In genomic region chr1:36088577-36089392, GRCh38 we compare ENCODE assay signal across 1 cellular context.
TF ChIP-seq lines count a peak whose summit lies in the region.

ADPRS (plus strand) TSS chr1:36088892; CDS start chr1:36088905, 13 bp downstream.

TF ChIP-seq in K562, 482 proteins besides CTCF, POLR2A, EP300 and RAD21 (continued from another document and continues in another):
- TF ChIP-seq CREB3L1 (IDR thresholded peaks at IDR 0.05; ENCODE audit: borderline replicate concordance, low read depth) (peak; percentile 92), ATF4 (CRISPR knock-in tag; IDR thresholded peaks at IDR 0.05) (peak; percentile 38; the same call in 1 of the 2 replicates), L3MBTL2 (IDR thresholded peaks at IDR 0.05) (peak; percentile 83), YY1 (IDR thresholded peaks at IDR 0.05; ENCODE audit: borderline replicate concordance in 1 of 3, control insufficient read depth in 1 of 3, extremely low read depth in 1 of 3, insufficient read depth in 3 of 3, insufficient read length in 1 of 3, insufficient replicate concordance in 2 of 3, low read depth in 1 of 3, low read length in 2 of 3) (peak; percentile 89 to 97 (median 96)), SRF (CRISPR knock-in tag; IDR thresholded peaks at IDR 0.05) (peak in 1 of 2 experiments; percentile 12; a peak in 2 of 4 replicates), AFF4 (CRISPR knock-in tag; IDR thresholded peaks at IDR 0.05) (peak; percentile 92; the same call in 1 of the 2 replicates), NFRKB (IDR thresholded peaks at IDR 0.05; ENCODE audit: low read depth) (0 out of 2 replicates have a peak, but pooled peaks have one; percentile 47), ID3 (CRISPR knock-in tag; IDR thresholded peaks at IDR 0.05) (no peak), ID3 (tag; IDR thresholded peaks at IDR 0.05) (peak; percentile 87), FOXK2 (conservative IDR thresholded peaks at IDR 0.05 in 1 of 2, IDR thresholded peaks at IDR 0.05 in 1 of 2; ENCODE audit: low read depth in 2 of 2) (peak; percentile 51 to 53; a peak in 2 of 4 replicates), WHSC1 (IDR thresholded peaks at IDR 0.05; ENCODE audit: low read length) (no peak), RBM17 (IDR thresholded peaks at IDR 0.05; ENCODE audit: borderline replicate concordance, low read depth, low read length) (no peak), SMAD3 (CRISPR knock-in tag; conservative IDR thresholded peaks at IDR 0.05) (peak; percentile 67; the same call in 1 of the 2 replicates), CCAR2 (IDR thresholded peaks at IDR 0.05; ENCODE audit: low read depth, low read length) (no peak), CHAMP1 (IDR thresholded peaks at IDR 0.05) (no peak), ZNF511 (CRISPR knock-in tag; IDR thresholded peaks at IDR 0.05) (peak; percentile 94), POU5F1 (IDR thresholded peaks at IDR 0.05; ENCODE audit: borderline replicate concordance, low read depth, low read length, partially characterized antibody) (peak; percentile 52), POLR2AphosphoS2 (IDR thresholded peaks at IDR 0.05; ENCODE audit: low read length) (no peak), GMEB1 (CRISPR knock-in tag; IDR thresholded peaks at IDR 0.05) (peak; percentile 81), ATF1 (CRISPR knock-in tag; IDR thresholded peaks at IDR 0.05) (peak; percentile 48; the same call in 1 of the 2 replicates), ATF1 (tag; IDR thresholded peaks at IDR 0.05) (peak; percentile 98), MYC (IDR thresholded peaks at IDR 0.05; ENCODE audit: low read depth, low read length) (peak; percentile 95), MYC (CRISPR knock-in tag; IDR thresholded peaks at IDR 0.05; ENCODE audit: borderline replicate concordance, low read depth) (no peak), ELK1 (CRISPR knock-in tag; IDR thresholded peaks at IDR 0.05) (0 out of 2 replicates have a peak, but pooled peaks have one; percentile 87), HLTF (IDR thresholded peaks at IDR 0.05) (0 out of 2 replicates have a peak, but pooled peaks have one; percentile 37), NFYB (IDR thresholded peaks at IDR 0.05; ENCODE audit: extremely low read depth, insufficient read length) (no peak), TARDBP (IDR thresholded peaks at IDR 0.05) (peak; percentile 83; the same call in 1 of the 2 replicates), MXI1 (IDR thresholded peaks at IDR 0.05; ENCODE audit: low read depth, low read length) (peak; percentile 24; the same call in 1 of the 2 replicates), ZNF583 (CRISPR knock-in tag; IDR thresholded peaks at IDR 0.05) (no peak; the same call in 1 of the 2 replicates), ZBTB33 (CRISPR knock-in tag; IDR thresholded peaks at IDR 0.05) (peak; percentile 89; the same call in 1 of the 2 replicates), JUND (IDR thresholded peaks at IDR 0.05; ENCODE audit: borderline replicate concordance, low read depth, low read length) (peak; percentile 74), JUND (tag; IDR thresholded peaks at IDR 0.05; ENCODE audit: borderline replicate concordance, low read depth, low read length) (no peak; the same call in 2 of the 3 replicates), HMBOX1 (IDR thresholded peaks at IDR 0.05) (no peak), PBX2 (CRISPR knock-in tag; IDR thresholded peaks at IDR 0.05; ENCODE audit: low read depth) (0 out of 2 replicates have a peak, but pooled peaks have one; percentile 15), PBX2 (tag; conservative IDR thresholded peaks at IDR 0.05; ENCODE audit: low read depth) (no peak), MTA1 (IDR thresholded peaks at IDR 0.05; ENCODE audit: borderline replicate concordance) (peak; percentile 94), FOSL1 (tag; conservative IDR thresholded peaks at IDR 0.05) (0 out of 2 replicates have a peak, but pooled peaks have one; percentile 37), ZKSCAN1 (IDR thresholded peaks at IDR 0.05; ENCODE audit: low read depth, low read length) (peak; percentile 74; the same call in 1 of the 2 replicates), EGR1 (conservative IDR thresholded peaks at IDR 0.05) (peak; percentile 62), NEUROD1 (IDR thresholded peaks at IDR 0.05; ENCODE audit: borderline replicate concordance, low read depth, low read length, partially characterized antibody) (peak; percentile 66), CSDE1 (IDR thresholded peaks at IDR 0.05) (peak in 1 of 2 experiments; percentile 65; a peak in 1 of 4 replicates), XRCC5 (IDR thresholded peaks at IDR 0.05; ENCODE audit: low read depth, low read length) (peak; percentile 99)
